In genomic region chr5:8843766-8844165, GRCh38 we compare ENCODE assay signal across 9 cellular contexts.
DNase-seq lines count a peak whose midpoint lies in the region; ATAC-seq and TF ChIP-seq lines count a peak whose summit lies in the region.
"Had no signal": no experiment of that assay in that cellular context is flagged by ENCODE, and none has a peak within 500 bp of the region (broad histone marks: within the 10 kb centered on the region; RNA-seq: fewer than 3 reads in every experiment).

No MANE protein-coding gene starts in this region.

- H3K4me1 Mint-ChIP-seq in activated CD8-positive, alpha-beta T cell treated with anti-CD3 and anti-CD28 coated beads for 36 hours (ENCODE audit: low read depth), result no peaks in the 10 kb centered on the region

- H3K27me3 Mint-ChIP-seq in activated CD8-positive, alpha-beta T cell treated with anti-CD3 and anti-CD28 coated beads for 36 hours, result no peaks in the 10 kb centered on the region

- H3K9me3 Mint-ChIP-seq in activated CD8-positive, alpha-beta T cell treated with anti-CD3 and anti-CD28 coated beads for 36 hours, result peaks cover 6% of the 10 kb centered on the region

- no peak overlapping the region for H3K27ac Mint-ChIP-seq in activated CD8-positive, alpha-beta T cell treated with anti-CD3 and anti-CD28 coated beads for 36 hours

- no peaks in the 10 kb centered on the region for H3K36me3 Mint-ChIP-seq in activated CD8-positive, alpha-beta T cell treated with anti-CD3 and anti-CD28 coated beads for 36 hours (ENCODE audit: low read depth)

- peak overlapping the region in 3 of 4 donors; percentile 26 to 77 (median 71) for H3K27ac ChIP-seq in esophagus squamous epithelium
- H3K27ac ChIP-seq in neural cell (ENCODE audit: low read length), result peak overlapping the region; percentile 65

- no peak for TF ChIP-seq CTCF in esophagus squamous epithelium (IDR thresholded peaks at IDR 0.05)
- no peak for TF ChIP-seq CTCF in neural cell (IDR thresholded peaks at IDR 0.05; ENCODE audit: poor library complexity, severe bottlenecking)
- TF ChIP-seq CTCF in activated CD8-positive, alpha-beta T cell treated with anti-CD3 and anti-CD28 coated beads for 36 hours (IDR thresholded peaks at IDR 0.05), result no peak

- H3K4me3 ChIP-seq in esophagus squamous epithelium (no peak overlapping the region), neural cell (ENCODE audit: low read length) (peak overlapping the region; percentile 48)

- no peaks in the 10 kb centered on the region for H4K20me1 ChIP-seq in neural cell (ENCODE audit: insufficient read depth)

- H3K36me3 ChIP-seq in esophagus squamous epithelium (no peaks in the 10 kb centered on the region), neural cell (ENCODE audit: insufficient read depth, low read length) (no peaks in the 10 kb centered on the region)

- CTCF ChIA-PET in activated CD8-positive, alpha-beta T cell treated with anti-CD3 and anti-CD28 coated beads for 36 hours (lab: Charles Lee), result interaction anchor here (1.7 kb wide), 1 partner anchor 65 kb away, joined by 7 read pairs; no protein-coding TSS in a partner anchor

- H3K9ac ChIP-seq in neural cell (ENCODE audit: low read length), result peak overlapping the region; percentile 0

- TF ChIP-seq EP300 in neural cell (conservative IDR thresholded peaks at IDR 0.05; ENCODE audit: poor library complexity, severe bottlenecking), result peak; percentile 74

- H3K9me2 ChIP-seq in neural cell (ENCODE audit: insufficient read depth, low read length), result no peaks in the 10 kb centered on the region

- H3F3A ChIP-seq in neural cell (ENCODE audit: insufficient read depth, low read length, poor library complexity, severe bottlenecking), result peaks cover 3% of the 10 kb centered on the region

- intact Hi-C loops in esophagus squamous epithelium (cut with DNase I), result no loop called here
- intact Hi-C loops in activated CD8-positive, alpha-beta T cell treated with anti-CD3 and anti-CD28 coated beads for 36 hours (cut with micrococcal nuclease), result no loop called here

- no peak for TF ChIP-seq POLR2A in esophagus squamous epithelium (IDR thresholded peaks at IDR 0.05)

- H2AFZ ChIP-seq in neural cell (ENCODE audit: low read depth, low read length), result no peak overlapping the region

- DNase-seq in AG20443 (ENCODE audit: low spot score), result peak; percentile 66
- peak; percentile 85 for DNase-seq in NCI-H345 treated with DMSO at 0.1 percent for 48 hours (lab: John Stamatoyannopoulos, UW; ENCODE audit: unreplicated experiment)
- no peak for DNase-seq in esophagus squamous epithelium (lab: John Stamatoyannopoulos, UW)
- DNase-seq in NOMO-1 treated with DMSO at 0.1 percent for 48 hours (lab: John Stamatoyannopoulos, UW; ENCODE audit: unreplicated experiment), result no peak
- DNase-seq in ACHN, result no peak
- no peak for DNase-seq in activated CD4-positive, alpha-beta T cell treated with anti-CD3 and anti-CD28 coated beads for 4 hours
- DNase-seq in activated CD8-positive, alpha-beta T cell treated with anti-CD3 and anti-CD28 coated beads for 36 hours, result no peak
- DNase-seq: stimulated activated CD8-positive, alpha-beta memory T cell treated with anti-CD3 and anti-CD28 coated beads, Interleukin-4, amount 100 ng/mL, for 48 hours had no signal

- WGBS in esophagus squamous epithelium, 2 donors, result 33 to 69% methylated on average over 7 of the region's 7 CpGs

- no peaks in the 10 kb centered on the region for H3K79me2 ChIP-seq in neural cell (replicated peaks; ENCODE audit: insufficient read depth, low read length)

- no peaks in the 10 kb centered on the region for H3K27me3 ChIP-seq in esophagus squamous epithelium
- no peaks in the 10 kb centered on the region for H3K27me3 ChIP-seq in neural cell (ENCODE audit: insufficient read depth, low read depth, low read length)

- H3K4me1 ChIP-seq in esophagus squamous epithelium, result peaks cover 0 to 13% (median 3%) of the 10 kb centered on the region in 3 donors

- POLR2A ChIA-PET in activated CD8-positive, alpha-beta T cell treated with anti-CD3 and anti-CD28 coated beads for 36 hours (lab: Charles Lee), result no interaction called here

- ATAC-seq in activated CD8-positive, alpha-beta T cell treated with anti-CD3 and anti-CD28 coated beads for 36 hours, result no peak

- no peak for TF ChIP-seq RAD21 in neural cell (conservative IDR thresholded peaks at IDR 0.05)

- H3K9me3 ChIP-seq in esophagus squamous epithelium (no peaks in the 10 kb centered on the region), neural cell (ENCODE audit: low read length) (no peaks in the 10 kb centered on the region)

- in situ Hi-C loops in ACHN (cut with HindIII; ENCODE audit: low pct_ligation_motif_present, low pct_unique_long_range_greater_than_20kb, low sequenced_read_pairs), result no loop called here

- peak overlapping the region; percentile 34 for H3K4me2 ChIP-seq in neural cell (ENCODE audit: low read length)

- H3K4me3 Mint-ChIP-seq in activated CD8-positive, alpha-beta T cell treated with anti-CD3 and anti-CD28 coated beads for 36 hours, result no peak overlapping the region

TF ChIP-seq in neural cell, 6 proteins besides CTCF, POLR2A, EP300 and RAD21:
- TF ChIP-seq REST (IDR thresholded peaks at IDR 0.05; ENCODE audit: borderline replicate concordance) (no peak), POLR2AphosphoS5 (IDR thresholded peaks at IDR 0.05) (peak; percentile 77), MXI1 (conservative IDR thresholded peaks at IDR 0.05; ENCODE audit: poor library complexity, severe bottlenecking) (peak; percentile 31)

Comparison
In these comparisons a context has a peak if more than half of its experiments do, and no peak if none do; other contexts are left out.
1. DNase-seq: peak in AG20443 (single experiment) and NCI-H345 treated with DMSO at 0.1 percent for 48 hours (single experiment); none in esophagus squamous epithelium (single experiment), NOMO-1 treated with DMSO at 0.1 percent for 48 hours (single experiment), ACHN (single experiment), activated CD4-positive, alpha-beta T cell treated with anti-CD3 and anti-CD28 coated beads for 4 hours (0 of 2) and activated CD8-positive, alpha-beta T cell treated with anti-CD3 and anti-CD28 coated beads for 36 hours (single experiment).